ENCODE assay signal across 14 cellular contexts in the genomic region with DNA sequence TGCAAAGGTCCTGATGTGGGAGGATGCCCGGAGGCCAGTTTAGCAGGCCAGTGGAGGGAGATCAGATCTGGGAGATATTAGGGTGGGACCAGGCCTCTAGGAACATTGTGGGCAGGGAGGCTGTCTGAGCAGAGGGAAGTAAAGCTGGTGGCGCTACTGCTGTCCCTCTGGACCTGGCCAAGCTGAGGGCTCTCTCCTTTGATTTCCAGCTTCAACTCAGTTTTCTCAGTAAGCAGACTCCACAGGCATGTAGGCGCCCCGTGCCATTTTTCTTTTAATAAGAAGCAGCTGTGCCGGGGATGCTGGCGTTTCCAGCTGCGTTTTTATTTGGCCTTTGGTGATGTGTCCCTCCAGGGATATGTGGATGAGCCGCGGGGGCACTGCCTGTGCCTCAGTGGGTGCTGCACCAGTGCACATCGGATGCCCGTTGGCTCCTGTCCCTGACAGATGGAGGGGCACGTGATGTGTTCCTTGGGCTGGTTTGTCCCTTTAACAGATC. TPM values are rescaled to one million over a fixed set of nuclear protein-coding genes. Genes with fewer than 3 reads are reported as not detected.
DNase-seq lines count a peak whose midpoint lies in the region; ATAC-seq and TF ChIP-seq lines count a peak whose summit lies in the region.
"Had no signal": no experiment of that assay in that cellular context is flagged by ENCODE, and none has a peak within 500 bp of the region (broad histone marks: within the 10 kb centered on the region; RNA-seq: fewer than 3 reads in every experiment).

No MANE protein-coding gene starts in this region.

- H3K4me1 Mint-ChIP-seq in endodermal cell: peaks cover 3% of the 10 kb centered on the region
- H3K4me1 Mint-ChIP-seq in stimulated activated naive CD8-positive, alpha-beta T cell treated with anti-CD3 and anti-CD28 coated beads, Interleukin-15, amount 100 ng/mL, for 72 hours: peaks cover 79% of the 10 kb centered on the region

- H3K4me3 ChIP-seq in H7 (ENCODE audit: insufficient read depth, low read depth, low read length) (no peak overlapping the region), endodermal cell (ENCODE audit: low read length) (no peak overlapping the region), neutrophil (ENCODE audit: low read depth in 1 of 2, low read length in 1 of 2) (no peak overlapping the region), aorta (ENCODE audit: low read length in 2 of 2) (no peak overlapping the region)

- peaks cover 3% of the 10 kb centered on the region for H3K36me3 ChIP-seq in H7 (replicated peaks; ENCODE audit: control insufficient read depth, insufficient read depth, low read length)
- peaks cover 20% of the 10 kb centered on the region for H3K36me3 ChIP-seq in endodermal cell (ENCODE audit: control insufficient read depth, insufficient read depth, low read length)
- H3K36me3 ChIP-seq in neutrophil: peaks cover 4% of the 10 kb centered on the region
- no peaks in the 10 kb centered on the region for H3K36me3 ChIP-seq in aorta (ENCODE audit: control insufficient read depth in 1 of 2, insufficient read depth in 2 of 2, low read length in 1 of 2)

- H3K27ac ChIP-seq in endodermal cell (ENCODE audit: low read depth, low read length) (no peak overlapping the region), neutrophil (peak overlapping the region; percentile 66), aorta (ENCODE audit: low read depth in 1 of 2, low read length in 2 of 2) (no peak overlapping the region)
- H3K27ac ChIP-seq: parathyroid adenoma had no signal

- peaks cover 28% of the 10 kb centered on the region for H3K36me3 Mint-ChIP-seq in endodermal cell (ENCODE audit: low read depth)

- intact Hi-C loops in aorta (cut with DNase I): no loop called here

- no peak for TF ChIP-seq CTCF in endodermal cell (conservative IDR thresholded peaks at IDR 0.05)
- TF ChIP-seq CTCF in neutrophil (IDR thresholded peaks at IDR 0.05): no peak

- H3K27me3 Mint-ChIP-seq in endodermal cell (ENCODE audit: insufficient read depth): no peaks in the 10 kb centered on the region
- no peaks in the 10 kb centered on the region for H3K27me3 Mint-ChIP-seq in stimulated activated naive CD8-positive, alpha-beta T cell treated with anti-CD3 and anti-CD28 coated beads, Interleukin-15, amount 100 ng/mL, for 72 hours
- H3K27me3 Mint-ChIP-seq: activated CD4-positive, alpha-beta memory T cell treated with anti-CD3 and anti-CD28 coated beads, Interleukin-2, amount 10 ng/mL, durations not matched to agents 7 days and 5 days had no signal

- H3K4me1 ChIP-seq in endodermal cell (ENCODE audit: control insufficient read depth, insufficient read depth, low read length) (peaks cover under 1% of the 10 kb centered on the region), neutrophil (ENCODE audit: control insufficient read depth in 1 of 2, insufficient read depth in 1 of 2, low read depth in 1 of 2, low read length in 1 of 2) (peaks cover 45 to 73% of the 10 kb centered on the region in 2 experiments), aorta (ENCODE audit: control insufficient read depth in 1 of 2, insufficient read depth in 2 of 2, low read length in 2 of 2) (no peaks in the 10 kb centered on the region)

- H3K9ac ChIP-seq in endodermal cell (ENCODE audit: extremely low read depth, low read length, poor library complexity, severe bottlenecking): no peak overlapping the region
- H3K9ac ChIP-seq: parathyroid adenoma had no signal

- peak; percentile 75 for DNase-seq in AG20443 (ENCODE audit: low spot score)
- DNase-seq in H7: peak; percentile 35
- no peak for DNase-seq in endodermal cell
- no peak for DNase-seq in stimulated activated naive CD8-positive, alpha-beta T cell treated with anti-CD3 and anti-CD28 coated beads, Interleukin-15, amount 100 ng/mL, for 72 hours
- DNase-seq in aorta: no peak
- no peak for DNase-seq in NCI-H526 treated with DMSO at 0.1 percent for 48 hours (lab: John Stamatoyannopoulos, UW)
- DNase-seq: activated CD4-positive, alpha-beta memory T cell treated with anti-CD3 and anti-CD28 coated beads, Interleukin-2, amount 10 ng/mL, durations not matched to agents 7 days and 5 days; activated naive CD4-positive, alpha-beta T cell treated with anti-CD3 and anti-CD28 coated beads, Interleukin-2, amount 50 U/mL, for 16 hours; Calu3; glutamatergic neuron; MV-4-11 had no signal

- no peaks in the 10 kb centered on the region for H3K9me3 Mint-ChIP-seq in endodermal cell
- H3K9me3 Mint-ChIP-seq in stimulated activated naive CD8-positive, alpha-beta T cell treated with anti-CD3 and anti-CD28 coated beads, Interleukin-15, amount 100 ng/mL, for 72 hours: peaks cover 0 to 5% of the 10 kb centered on the region in 2 donors
- H3K9me3 Mint-ChIP-seq: activated CD4-positive, alpha-beta memory T cell treated with anti-CD3 and anti-CD28 coated beads, Interleukin-2, amount 10 ng/mL, durations not matched to agents 7 days and 5 days had no signal

- H3K27me3 ChIP-seq in H7 (ENCODE audit: control insufficient read depth, insufficient read depth, low read length) (no peaks in the 10 kb centered on the region), endodermal cell (ENCODE audit: control insufficient read depth, insufficient read depth, low read length, poor library complexity, severe bottlenecking) (no peaks in the 10 kb centered on the region), neutrophil (no peaks in the 10 kb centered on the region), aorta (ENCODE audit: control insufficient read depth in 1 of 2, insufficient read depth in 2 of 2, low read length in 1 of 2) (no peaks in the 10 kb centered on the region)

- no peak for ATAC-seq in HG03460 (IDR thresholded peaks at IDR 0.05; ENCODE audit: unreplicated experiment)
- no peak for ATAC-seq in stimulated activated naive CD8-positive, alpha-beta T cell treated with anti-CD3 and anti-CD28 coated beads, Interleukin-15, amount 100 ng/mL, for 72 hours
- ATAC-seq in aorta (ENCODE audit: low FRiP score): no peak

- H3K9me3 ChIP-seq in endodermal cell (ENCODE audit: control insufficient read depth, low read length) (no peaks in the 10 kb centered on the region), neutrophil (no peaks in the 10 kb centered on the region), aorta (ENCODE audit: control insufficient read depth, low read length) (no peaks in the 10 kb centered on the region)

- H3K4me3 Mint-ChIP-seq in endodermal cell: no peak overlapping the region
- no peak overlapping the region for H3K4me3 Mint-ChIP-seq in stimulated activated naive CD8-positive, alpha-beta T cell treated with anti-CD3 and anti-CD28 coated beads, Interleukin-15, amount 100 ng/mL, for 72 hours
- H3K4me3 Mint-ChIP-seq: activated CD4-positive, alpha-beta memory T cell treated with anti-CD3 and anti-CD28 coated beads, Interleukin-2, amount 10 ng/mL, durations not matched to agents 7 days and 5 days had no signal

- 90 to 95% methylated on average over 10 to 12 of the region's 12 CpGs for WGBS in endodermal cell (ENCODE audit: insufficient coverage in 1 of 2, insufficient read length in 1 of 2), 2 experiments
- 56 to 62% methylated on average over 12 of the region's 12 CpGs for WGBS in aorta, 2 donors

- peak overlapping the region; percentile 74 for H3K27ac Mint-ChIP-seq in endodermal cell
- peak overlapping the region in 1 of 2 donors; percentile 31 for H3K27ac Mint-ChIP-seq in stimulated activated naive CD8-positive, alpha-beta T cell treated with anti-CD3 and anti-CD28 coated beads, Interleukin-15, amount 100 ng/mL, for 72 hours
- H3K27ac Mint-ChIP-seq: activated CD4-positive, alpha-beta memory T cell treated with anti-CD3 and anti-CD28 coated beads, Interleukin-2, amount 10 ng/mL, durations not matched to agents 7 days and 5 days had no signal

RNA-seq across cellular contexts. Expression of gene DNM2, which starts 6.7 kb away (rescaled TPM):
- total RNA-seq in H7 (2014; rRNA removed; shearing (Covaris generic)): 77.6 and 89.9 TPM in 2 replicates
- total RNA-seq in endodermal cell: 100 to 1,000 TPM; 118 to 136 TPM
- 79.4 TPM for polyA plus RNA-seq in endodermal cell (2013, experiment 1 of 2)
- polyA plus RNA-seq in endodermal cell (2013, experiment 2 of 2): 78.8 TPM
- total RNA-seq in aorta: 100 to 1,000 TPM; 118 to 160 TPM
- 10 to 100 TPM; 51.7 to 89.7 TPM for polyA plus RNA-seq in aorta

RNA-seq across cellular contexts. Expression of gene QTRT1, which starts 23.4 kb away (rescaled TPM):
- 52.4 and 64.9 TPM in 2 replicates for total RNA-seq in H7 (2014; rRNA removed; shearing (Covaris generic))
- total RNA-seq in endodermal cell (10 to 100 TPM; 36.8 to 40.0 TPM), aorta (10 to 100 TPM; 25.0 to 31.5 TPM)
- 30.3 TPM for polyA plus RNA-seq in endodermal cell (2013, experiment 1 of 2)
- polyA plus RNA-seq in endodermal cell (2013, experiment 2 of 2): 30.3 TPM
- polyA plus RNA-seq in aorta: 100 to 1,000 TPM in 1 of 2 donors, 10 to 100 TPM in 1; 54.2 to 243 TPM

Comparison
In these comparisons a context has a peak if more than half of its experiments do, and no peak if none do; other contexts are left out.
1. DNase-seq: peak in AG20443 (single experiment) and H7 (single experiment); none in endodermal cell (single experiment), stimulated activated naive CD8-positive, alpha-beta T cell treated with anti-CD3 and anti-CD28 coated beads, Interleukin-15, amount 100 ng/mL, for 72 hours (0 of 2), aorta (0 of 2) and NCI-H526 treated with DMSO at 0.1 percent for 48 hours (single experiment).